Comparison of ENCODE assay signal across 9 cellular contexts in genomic region chr6:114342086-114342825, GRCh38. TPM values are rescaled to one million over a fixed set of nuclear protein-coding genes. Genes with fewer than 3 reads are reported as not detected.
DNase-seq lines count a peak whose midpoint lies in the region; ATAC-seq, FAIRE-seq and TF ChIP-seq lines count a peak whose summit lies in the region.
"Had no signal": no experiment of that assay in that cellular context is flagged by ENCODE, and none has a peak within 500 bp of the region (broad histone marks: within the 10 kb centered on the region; RNA-seq: fewer than 3 reads in every experiment).

No MANE protein-coding gene starts in this region.

- peaks cover 74% of the 10 kb centered on the region for H3K27me3 Mint-ChIP-seq in neural crest cell (ENCODE audit: low read depth)

- peak overlapping the region; percentile 45 to 52 for H3K4me3 ChIP-seq in esophagus (ENCODE audit: low read depth in 1 of 2, low read length in 2 of 2)

- peaks cover 19% of the 10 kb centered on the region for H3K4me1 Mint-ChIP-seq in neural crest cell

- no peak overlapping the region for H3K27ac ChIP-seq in esophagus (ENCODE audit: low read depth in 2 of 2, low read length in 1 of 2)

- no peak for TF ChIP-seq CTCF in neural crest cell (conservative IDR thresholded peaks at IDR 0.05)

- peaks cover 6 to 17% of the 10 kb centered on the region in 2 donors for H3K4me1 ChIP-seq in esophagus (ENCODE audit: control insufficient read depth in 2 of 2, insufficient read depth in 2 of 2, low read length in 1 of 2)

- no peaks in the 10 kb centered on the region for H3K36me3 ChIP-seq in esophagus (ENCODE audit: control insufficient read depth in 2 of 2, insufficient read depth in 2 of 2, low read length in 1 of 2)

- H3K36me3 Mint-ChIP-seq in neural crest cell (ENCODE audit: low read depth), result no peaks in the 10 kb centered on the region
- H3K36me3 Mint-ChIP-seq: naive thymus-derived CD8-positive, alpha-beta T cell had no signal

- H3K27me3 ChIP-seq in esophagus (ENCODE audit: control insufficient read depth in 1 of 2, insufficient read depth in 2 of 2, low read length in 2 of 2), result peaks cover 0 to 12% of the 10 kb centered on the region in 2 donors

- TF ChIP-seq POLR2A in GM12892 (IDR thresholded peaks at IDR 0.05; ENCODE audit: low read depth, low read length), result no peak

- FAIRE-seq in GM12892 (lab: Jason Lieb, UNC), result no peak

- H3K27ac Mint-ChIP-seq in neural crest cell (ENCODE audit: unreplicated experiment), result no peak overlapping the region
- H3K27ac Mint-ChIP-seq: naive thymus-derived CD8-positive, alpha-beta T cell had no signal

- no peaks in the 10 kb centered on the region for H3K9me3 Mint-ChIP-seq in neural crest cell

- ATAC-seq in GM21526 (IDR thresholded peaks at IDR 0.05; ENCODE audit: low FRiP score, unreplicated experiment), result no peak
- no peak for ATAC-seq in HG02623 (IDR thresholded peaks at IDR 0.05; ENCODE audit: unreplicated experiment)
- ATAC-seq: naive thymus-derived CD8-positive, alpha-beta T cell had no signal

- DNase-seq in GM12892 (ENCODE audit: insufficient read length) (peak; percentile 13), NCI-H748 (lab: John Stamatoyannopoulos, UW; ENCODE audit: unreplicated experiment) (peak; percentile 72), neural crest cell (ENCODE audit: low read depth, low spot score) (peak; percentile 6), SW 1271 (lab: John Stamatoyannopoulos, UW) (no peak)
- DNase-seq in activated CD4-positive, alpha-beta T cell treated with anti-CD3 and anti-CD28 coated beads for 48 hours, result no peak

- 1% methylated on average over 87 to 92 of the region's 92 CpGs for WGBS in esophagus, 2 donors

- peak overlapping the region; percentile 90 for H3K4me3 Mint-ChIP-seq in neural crest cell

- H3K9me3 ChIP-seq in esophagus (ENCODE audit: control insufficient read depth in 2 of 2, insufficient read depth in 1 of 2, low read depth in 1 of 2, low read length in 1 of 2), result no peaks in the 10 kb centered on the region

RNA-seq across cellular contexts. Expression of gene HS3ST5, which starts 0.6 kb away (rescaled TPM):
- not detected for polyA plus RNA-seq in GM12892 (2012; ENCODE audit: missing spikeins)
- polyA plus RNA-seq in esophagus, result not detected
- 0.25 and 0.26 TPM in 2 replicates for total RNA-seq in neural crest cell
- total RNA-seq: naive thymus-derived CD8-positive, alpha-beta T cell had no signal
- polyA plus RNA-seq: naive thymus-derived CD8-positive, alpha-beta T cell had no signal

Comparison
In these comparisons a context has a peak if more than half of its experiments do, and no peak if none do; other contexts are left out.
1. DNase-seq: peak in GM12892 (single experiment), NCI-H748 (single experiment) and neural crest cell (single experiment); none in SW 1271 (0 of 2) and activated CD4-positive, alpha-beta T cell treated with anti-CD3 and anti-CD28 coated beads for 48 hours (single experiment).